In genomic region chr1:184299796-184300195, GRCh38 we compare ENCODE assay signal across 15 cellular contexts.
"Had no signal": no experiment of that assay in that cellular context is flagged by ENCODE, and none has a peak within 500 bp of the region (broad histone marks: within the 10 kb centered on the region; RNA-seq: fewer than 3 reads in every experiment).

No MANE protein-coding gene starts in this region.

- H3K9me3 ChIP-seq: colonic mucosa, gastrocnemius medialis, pancreas, stomach, thoracic aorta had no signal

- H3K4me1 ChIP-seq: colonic mucosa had no signal

- ATAC-seq: activated CD8-positive, alpha-beta T cell treated with anti-CD3 and anti-CD28 coated beads for 36 hours; gastrocnemius medialis; pancreas had no signal

- H3K27ac Mint-ChIP-seq: activated CD8-positive, alpha-beta T cell treated with anti-CD3 and anti-CD28 coated beads for 36 hours; activated naive CD8-positive, alpha-beta T cell treated with anti-CD3 and anti-CD28 coated beads, Interleukin-2, amount 10 ng/mL, durations not matched to agents 7 days and 5 days; memory B cell had no signal

- H3K4me1 Mint-ChIP-seq: activated naive CD8-positive, alpha-beta T cell treated with anti-CD3 and anti-CD28 coated beads, Interleukin-2, amount 10 ng/mL, durations not matched to agents 7 days and 5 days; memory B cell had no signal

- H3K27ac ChIP-seq: cardiac muscle cell, colonic mucosa, pancreas, skin epidermis had no signal

- H3K27me3 ChIP-seq: cardiac muscle cell, colonic mucosa, gastrocnemius medialis, pancreas, stomach had no signal

- H3K36me3 ChIP-seq: cardiac muscle cell, colonic mucosa, gastrocnemius medialis, left ventricle myocardium inferior, pancreas, stomach, thoracic aorta had no signal

- H3K4me3 Mint-ChIP-seq: activated CD8-positive, alpha-beta T cell treated with anti-CD3 and anti-CD28 coated beads for 36 hours; activated naive CD8-positive, alpha-beta T cell treated with anti-CD3 and anti-CD28 coated beads, Interleukin-2, amount 10 ng/mL, durations not matched to agents 7 days and 5 days; memory B cell had no signal

- H3K9me3 Mint-ChIP-seq: activated CD8-positive, alpha-beta T cell treated with anti-CD3 and anti-CD28 coated beads for 36 hours had no signal

- H3K27me3 Mint-ChIP-seq: activated CD8-positive, alpha-beta T cell treated with anti-CD3 and anti-CD28 coated beads for 36 hours had no signal

- H3K4me3 ChIP-seq: cardiac muscle cell, colonic mucosa, gastrocnemius medialis, left ventricle myocardium inferior, pancreas, skin epidermis, stomach, thoracic aorta had no signal

- H3K36me3 Mint-ChIP-seq: activated naive CD8-positive, alpha-beta T cell treated with anti-CD3 and anti-CD28 coated beads, Interleukin-2, amount 10 ng/mL, durations not matched to agents 7 days and 5 days; memory B cell had no signal

- DNase-seq: activated CD4-positive, alpha-beta T cell treated with anti-CD3 and anti-CD28 coated beads for 4 hours; activated CD8-positive, alpha-beta memory T cell treated with anti-CD3 and anti-CD28 coated beads, Interleukin-2, amount 50 U/mL, for 4 hours; activated CD8-positive, alpha-beta T cell treated with anti-CD3 and anti-CD28 coated beads for 36 hours; activated naive CD8-positive, alpha-beta T cell treated with anti-CD3 and anti-CD28 coated beads, Interleukin-2, amount 10 ng/mL, durations not matched to agents 7 days and 5 days; anterior cingulate cortex; colonic mucosa; effector CD4-positive, alpha-beta T cell; gastrocnemius medialis; left ventricle myocardium inferior; pancreas; stomach had no signal
